In the genomic region with DNA sequence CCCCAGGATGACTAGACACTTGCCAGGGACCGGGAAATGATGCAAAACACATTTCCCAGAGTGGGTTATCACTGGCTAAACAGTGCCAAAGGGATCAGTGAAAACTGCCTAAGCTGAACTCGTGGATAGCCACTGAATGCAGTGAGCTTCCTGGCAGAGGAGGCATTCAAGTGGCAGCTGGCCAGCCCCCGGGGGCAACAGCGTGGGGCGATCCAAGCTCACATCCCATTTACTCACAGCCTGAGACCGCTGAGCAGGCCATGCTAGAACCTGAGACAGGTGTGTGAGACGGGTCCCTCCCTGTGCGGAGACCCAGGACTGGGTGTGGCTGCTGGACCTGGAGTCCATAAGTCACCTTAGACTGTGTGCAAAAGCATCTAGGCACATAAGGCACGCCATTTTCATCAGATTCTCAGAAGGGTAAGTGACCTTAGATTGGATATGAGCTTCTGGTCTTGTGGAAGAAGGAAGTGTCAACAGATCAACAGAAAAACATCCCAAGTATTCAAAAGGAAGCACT, we compare ENCODE assay signal across 37 cellular contexts. TPM values are rescaled to one million over a fixed set of nuclear protein-coding genes. Genes with fewer than 3 reads are reported as not detected.
"Had no signal": no experiment of that assay in that cellular context is flagged by ENCODE, and none has a peak within 500 bp of the region (broad histone marks: within the 10 kb centered on the region; RNA-seq: fewer than 3 reads in every experiment).

No MANE protein-coding gene starts in this region.

- FAIRE-seq: astrocyte, bronchial epithelial cell, endothelial cell of umbilical vein had no signal

- DNase-seq: activated CD4-positive, alpha-beta memory T cell treated with anti-CD3 and anti-CD28 coated beads for 36 hours; activated CD4-positive, alpha-beta T cell treated with anti-CD3 and anti-CD28 coated beads for 36 hours; activated CD4-positive, alpha-beta T cell treated with anti-CD3 and anti-CD28 coated beads, Interleukin-2, amount 10 ng/mL, durations not matched to agents 24 days and 14 days; activated CD4-positive, CD25-positive, alpha-beta regulatory T cell; activated CD4-positive, CD25-positive, alpha-beta regulatory T cell treated with anti-CD3 and anti-CD28 coated beads, Interleukin-2, amount 50 U/mL, for 72 hours; activated CD8-positive, alpha-beta memory T cell treated with anti-CD3 and anti-CD28 coated beads, Interleukin-2, amount 10 ng/mL, durations not matched to agents 7 days and 5 days; activated CD8-positive, alpha-beta memory T cell treated with anti-CD3 and anti-CD28 coated beads, Interleukin-2, amount 50 U/mL, for 4 hours; activated CD8-positive, alpha-beta T cell treated with anti-CD3 and anti-CD28 coated beads, Interleukin-2, amount 10 ng/mL, durations not matched to agents 7 days and 5 days; activated effector memory CD4-positive, alpha-beta T cell treated with anti-CD3 and anti-CD28 coated beads, Interleukin-2, amount 50 U/mL, for 16 hours; activated naive CD4-positive, alpha-beta T cell treated with anti-CD3 and anti-CD28 coated beads, Interleukin-2, amount 10 ng/mL, durations not matched to agents 7 days and 5 days; activated T-cell treated with anti-CD3 and anti-CD28 coated beads, Interleukin-2, amount 50 U/mL, for 1 hour; activated T-cell treated with anti-CD3 and anti-CD28 coated beads, Interleukin-2, amount 50 U/mL, for 48 hours; amniotic stem cell; anterior cingulate cortex; brain microvascular endothelial cell; cortex of kidney; dermis blood vessel endothelial cell; effector CD4-positive, alpha-beta T cell; effector memory CD8-positive, alpha-beta T cell; esophagus squamous epithelium; foreskin melanocyte; T-helper 2 cell had no signal

- H3K4me3 Mint-ChIP-seq: activated CD4-positive, alpha-beta memory T cell treated with anti-CD3 and anti-CD28 coated beads for 36 hours; activated CD4-positive, alpha-beta T cell treated with anti-CD3 and anti-CD28 coated beads for 36 hours; activated CD4-positive, alpha-beta T cell treated with anti-CD3 and anti-CD28 coated beads, Interleukin-2, amount 10 ng/mL, durations not matched to agents 24 days and 14 days; activated CD8-positive, alpha-beta memory T cell treated with anti-CD3 and anti-CD28 coated beads, Interleukin-2, amount 10 ng/mL, durations not matched to agents 7 days and 5 days; activated CD8-positive, alpha-beta T cell treated with anti-CD3 and anti-CD28 coated beads, Interleukin-2, amount 10 ng/mL, durations not matched to agents 7 days and 5 days; activated naive CD4-positive, alpha-beta T cell treated with anti-CD3 and anti-CD28 coated beads, Interleukin-2, amount 10 ng/mL, durations not matched to agents 7 days and 5 days; activated naive CD8-positive, alpha-beta T cell; activated T-helper 1 cell treated with anti-CD3 and anti-CD28 coated beads, Interleukin-12 subunit alpha, Interleukin-12 subunit beta, Interleukin-2, Interleukin-4 antibody, amounts not matched to agents 30 ng/mL and 10 ng/mL and 1 ng/mL, durations not matched to agents 14 hours and 24 hours and 36 hours; central memory CD8-positive, alpha-beta T cell; effector memory CD8-positive, alpha-beta T cell had no signal

- H3K27me3 ChIP-seq: brain microvascular endothelial cell, esophagus squamous epithelium, gastroesophageal sphincter had no signal

- H3K9me3 Mint-ChIP-seq: activated CD4-positive, alpha-beta memory T cell treated with anti-CD3 and anti-CD28 coated beads for 36 hours; activated CD4-positive, alpha-beta T cell treated with anti-CD3 and anti-CD28 coated beads, Interleukin-2, amount 10 ng/mL, durations not matched to agents 24 days and 14 days; activated naive CD4-positive, alpha-beta T cell treated with anti-CD3 and anti-CD28 coated beads, Interleukin-2, amount 10 ng/mL, durations not matched to agents 7 days and 5 days; activated T-helper 1 cell treated with anti-CD3 and anti-CD28 coated beads, Interleukin-12 subunit alpha, Interleukin-12 subunit beta, Interleukin-2, Interleukin-4 antibody, amounts not matched to agents 30 ng/mL and 10 ng/mL and 1 ng/mL, durations not matched to agents 14 hours and 24 hours and 36 hours; activated T-helper 2 cell treated with anti-CD3 and anti-CD28 coated beads, Interferon-gamma antibody, Interleukin-2, Interleukin-4, amounts not matched to agents 10 μg/mL and 5 μg/mL and 100 μg/mL, durations not matched to agents 14 hours and 24 hours and 36 hours; central memory CD8-positive, alpha-beta T cell; effector memory CD8-positive, alpha-beta T cell had no signal

- H3K27ac Mint-ChIP-seq: activated CD4-positive, alpha-beta memory T cell treated with anti-CD3 and anti-CD28 coated beads for 36 hours; activated CD4-positive, alpha-beta T cell treated with anti-CD3 and anti-CD28 coated beads for 36 hours; activated CD4-positive, alpha-beta T cell treated with anti-CD3 and anti-CD28 coated beads, Interleukin-2, amount 10 ng/mL, durations not matched to agents 24 days and 14 days; activated CD8-positive, alpha-beta memory T cell treated with anti-CD3 and anti-CD28 coated beads, Interleukin-2, amount 10 ng/mL, durations not matched to agents 7 days and 5 days; activated CD8-positive, alpha-beta T cell treated with anti-CD3 and anti-CD28 coated beads, Interleukin-2, amount 10 ng/mL, durations not matched to agents 7 days and 5 days; activated naive CD4-positive, alpha-beta T cell treated with anti-CD3 and anti-CD28 coated beads, Interleukin-2, amount 10 ng/mL, durations not matched to agents 7 days and 5 days; activated naive CD8-positive, alpha-beta T cell; activated T-helper 1 cell treated with anti-CD3 and anti-CD28 coated beads, Interleukin-12 subunit alpha, Interleukin-12 subunit beta, Interleukin-2, Interleukin-4 antibody, amounts not matched to agents 30 ng/mL and 10 ng/mL and 1 ng/mL, durations not matched to agents 14 hours and 24 hours and 36 hours; activated T-helper 2 cell treated with anti-CD3 and anti-CD28 coated beads, Interferon-gamma antibody, Interleukin-2, Interleukin-4, amounts not matched to agents 10 μg/mL and 5 μg/mL and 100 μg/mL, durations not matched to agents 14 hours and 24 hours and 36 hours; effector memory CD8-positive, alpha-beta T cell had no signal

- H3K4me3 ChIP-seq: esophagus squamous epithelium, gastroesophageal sphincter had no signal

- H3K4me1 Mint-ChIP-seq: activated CD4-positive, alpha-beta T cell treated with anti-CD3 and anti-CD28 coated beads for 36 hours; activated CD4-positive, alpha-beta T cell treated with anti-CD3 and anti-CD28 coated beads, Interleukin-2, amount 10 ng/mL, durations not matched to agents 24 days and 14 days; activated CD8-positive, alpha-beta memory T cell treated with anti-CD3 and anti-CD28 coated beads, Interleukin-2, amount 10 ng/mL, durations not matched to agents 7 days and 5 days; activated naive CD4-positive, alpha-beta T cell treated with anti-CD3 and anti-CD28 coated beads, Interleukin-2, amount 10 ng/mL, durations not matched to agents 7 days and 5 days; central memory CD8-positive, alpha-beta T cell had no signal

- H3K27ac ChIP-seq: brain microvascular endothelial cell, epithelial cell of prostate, gastroesophageal sphincter had no signal

- H3K27me3 Mint-ChIP-seq: activated CD4-positive, alpha-beta memory T cell treated with anti-CD3 and anti-CD28 coated beads for 36 hours; activated CD4-positive, alpha-beta T cell treated with anti-CD3 and anti-CD28 coated beads for 36 hours; activated CD4-positive, alpha-beta T cell treated with anti-CD3 and anti-CD28 coated beads, Interleukin-2, amount 10 ng/mL, durations not matched to agents 24 days and 14 days; activated CD8-positive, alpha-beta memory T cell treated with anti-CD3 and anti-CD28 coated beads, Interleukin-2, amount 10 ng/mL, durations not matched to agents 7 days and 5 days; activated naive CD4-positive, alpha-beta T cell treated with anti-CD3 and anti-CD28 coated beads, Interleukin-2, amount 10 ng/mL, durations not matched to agents 7 days and 5 days; activated naive CD8-positive, alpha-beta T cell; central memory CD8-positive, alpha-beta T cell; effector memory CD8-positive, alpha-beta T cell had no signal

- ATAC-seq: activated CD4-positive, alpha-beta T cell treated with anti-CD3 and anti-CD28 coated beads for 36 hours; activated CD8-positive, alpha-beta memory T cell treated with anti-CD3 and anti-CD28 coated beads, Interleukin-2, amount 10 ng/mL, durations not matched to agents 7 days and 5 days; activated CD8-positive, alpha-beta T cell treated with anti-CD3 and anti-CD28 coated beads, Interleukin-2, amount 10 ng/mL, durations not matched to agents 7 days and 5 days; effector memory CD8-positive, alpha-beta T cell; gastroesophageal sphincter had no signal

- H3K9me3 ChIP-seq: esophagus squamous epithelium, gastroesophageal sphincter had no signal

RNA-seq across cellular contexts. Expression of a gene that starts 51.9 kb away (rescaled TPM):
- total RNA-seq: activated CD4-positive, alpha-beta memory T cell treated with anti-CD3 and anti-CD28 coated beads for 36 hours; activated CD4-positive, alpha-beta T cell treated with anti-CD3 and anti-CD28 coated beads for 36 hours; activated CD4-positive, alpha-beta T cell treated with anti-CD3 and anti-CD28 coated beads, Interleukin-2, amount 10 ng/mL, durations not matched to agents 24 days and 14 days; activated CD8-positive, alpha-beta memory T cell treated with anti-CD3 and anti-CD28 coated beads for 36 hours; activated CD8-positive, alpha-beta memory T cell treated with anti-CD3 and anti-CD28 coated beads, Interleukin-2, amount 10 ng/mL, durations not matched to agents 7 days and 5 days; activated CD8-positive, alpha-beta T cell treated with anti-CD3 and anti-CD28 coated beads, Interleukin-2, amount 10 ng/mL, durations not matched to agents 7 days and 5 days; activated T-helper 1 cell treated with anti-CD3 and anti-CD28 coated beads, Interleukin-12 subunit alpha, Interleukin-12 subunit beta, Interleukin-2, Interleukin-4 antibody, amounts not matched to agents 30 ng/mL and 10 ng/mL and 1 ng/mL, durations not matched to agents 14 hours and 24 hours and 36 hours; activated T-helper 2 cell treated with anti-CD3 and anti-CD28 coated beads, Interferon-gamma antibody, Interleukin-2, Interleukin-4, amounts not matched to agents 10 μg/mL and 5 μg/mL and 100 μg/mL, durations not matched to agents 14 hours and 24 hours and 36 hours; astrocyte; bronchial epithelial cell; cardiac septum; dermis blood vessel endothelial cell; endothelial cell of umbilical vein; fibroblast of lung; fibroblast of villous mesenchyme; glomerular endothelial cell; T-helper 1 cell treated with Interleukin-12 subunit alpha and Interleukin-12 subunit beta and Interleukin-4 antibody, amounts not matched to agents 30 ng/mL and 1 ng/mL, for 36 hours had no signal
- polyA plus RNA-seq: endothelial cell of umbilical vein, fibroblast of lung had no signal
